1 cellular context compared by ENCODE assay signal in the genomic region with DNA sequence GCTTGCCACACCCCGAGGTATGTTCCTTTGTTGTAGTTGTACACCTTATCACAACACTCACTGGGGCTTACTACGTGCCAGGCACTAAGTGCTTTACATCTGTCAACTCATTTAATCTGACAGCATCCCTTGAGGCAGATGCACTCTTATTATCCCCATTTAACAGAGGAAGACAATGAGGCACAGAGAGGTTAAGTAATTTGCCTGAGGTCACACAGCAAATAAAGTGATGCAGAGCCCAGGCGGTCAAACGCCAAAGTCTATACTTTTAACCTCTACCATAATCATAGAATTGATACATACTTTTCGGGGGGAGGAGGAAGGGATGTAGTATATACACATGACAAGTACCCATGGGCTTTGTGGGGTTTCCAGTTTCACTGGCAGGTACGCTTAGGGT.
TF ChIP-seq lines count a peak whose summit lies in the region.

No MANE protein-coding gene starts in this region.

TF ChIP-seq in HepG2, 621 proteins besides CTCF, POLR2A, EP300 and RAD21:
- TF ChIP-seq ZNF451 (CRISPR knock-in tag; IDR thresholded peaks at IDR 0.05) (no peak), SRF (IDR thresholded peaks at IDR 0.05; ENCODE audit: low read depth, low read length) (no peak), ZNF768 (CRISPR knock-in tag; IDR thresholded peaks at IDR 0.05) (peak; percentile 82; the same call in 1 of the 2 replicates)
